Comparison of ENCODE assay signal across 1 cellular context in genomic region chr6:117483004-117483644, GRCh38.
A peak's percentile ranks its signal among the peaks of the same experiment; 100 is the strongest.
TF ChIP-seq lines count a peak whose summit lies in the region.

No MANE protein-coding gene starts in this region.

TF ChIP-seq in K562, 482 proteins besides CTCF, POLR2A, EP300 and RAD21 (continued from another document):
- TF ChIP-seq ZBTB33 (CRISPR knock-in tag; IDR thresholded peaks at IDR 0.05) (peak; percentile 38; the same call in 1 of the 2 replicates), SREBF1 (IDR thresholded peaks at IDR 0.05; ENCODE audit: borderline replicate concordance, low read depth, low read length) (no peak), MLX (CRISPR knock-in tag; conservative IDR thresholded peaks at IDR 0.05) (0 out of 4 replicates have a peak, but pooled peaks of 1 of the 2 experiments have one; percentile 58), RNF2 (IDR thresholded peaks at IDR 0.05) (peak; percentile 60), ZBTB5 (IDR thresholded peaks at IDR 0.05) (no peak), MNT (conservative IDR thresholded peaks at IDR 0.05) (peak in 1 of 2 experiments; percentile 78; a peak in 2 of 4 replicates), MTA3 (IDR thresholded peaks at IDR 0.05; ENCODE audit: borderline replicate concordance) (0 out of 2 replicates have a peak, but pooled peaks have one; percentile 20), ZNF239 (CRISPR knock-in tag; IDR thresholded peaks at IDR 0.05) (no peak), BCOR (IDR thresholded peaks at IDR 0.05) (peak; percentile 53; the same call in 1 of the 2 replicates), GTF2F1 (IDR thresholded peaks at IDR 0.05; ENCODE audit: low read depth, low read length) (no peak), BRD4 (IDR thresholded peaks at IDR 0.05) (0 out of 2 replicates have a peak, but pooled peaks have one; percentile 66), ZNF263 (CRISPR knock-in tag; IDR thresholded peaks at IDR 0.05; ENCODE audit: borderline replicate concordance) (0 out of 2 replicates have a peak, but pooled peaks have one; percentile 33)
